16 cellular contexts compared by ENCODE assay signal in genomic region chr15:77415450-77416448, GRCh38. TPM values are rescaled to one million over a fixed set of nuclear protein-coding genes. Genes with fewer than 3 reads are reported as not detected.
A peak's percentile ranks its signal among the peaks of the same experiment; 100 is the strongest.
DNase-seq lines count a peak whose midpoint lies in the region; ATAC-seq, FAIRE-seq and TF ChIP-seq lines count a peak whose summit lies in the region.
"Had no signal": no experiment of that assay in that cellular context is flagged by ENCODE, and none has a peak within 500 bp of the region (broad histone marks: within the 10 kb centered on the region; RNA-seq: fewer than 3 reads in every experiment).

No MANE protein-coding gene starts in this region.

- H3K36me3 ChIP-seq in left ventricle myocardium inferior (no peaks in the 10 kb centered on the region), heart left ventricle (no peaks in the 10 kb centered on the region), GM12878 (ENCODE audit: control insufficient read depth in 2 of 2, insufficient read depth in 2 of 2, low read length in 1 of 2) (no peaks in the 10 kb centered on the region), left lung (no peaks in the 10 kb centered on the region), OCI-LY7 (ENCODE audit: insufficient read depth, low read length) (no peaks in the 10 kb centered on the region)
- H3K36me3 ChIP-seq: breast epithelium had no signal

- POLR2A ChIA-PET in GM12878 (lab: Charles Lee) (interaction anchor here (0.6 to 1.2 kb wide), 3 partner anchors 10 to 228 kb away, joined by 3 to 5 read pairs (median 3); no protein-coding TSS in a partner anchor), OCI-LY7 (lab: Charles Lee) (no interaction called here)

- H3K9me2 ChIP-seq in OCI-LY7 (ENCODE audit: insufficient read depth, low read length) = no peaks in the 10 kb centered on the region

- BruUV-seq in GM12878 (replicated peaks; lab: Mats Ljungman, UMichigan) (TSS peak; percentile 13), OCI-LY7 (replicated peaks; lab: Mats Ljungman, UMichigan) (no TSS peak)

- peaks cover 18% of the 10 kb centered on the region for H3K79me2 ChIP-seq in GM12878 (ENCODE audit: control insufficient read depth, insufficient read depth, low read length)
- H3K79me2 ChIP-seq in OCI-LY7 (ENCODE audit: insufficient read depth, low read depth, low read length) = peaks cover 11% of the 10 kb centered on the region; the same call in 1 of the 2 replicates

- in situ Hi-C loops in GM12878 (cut with MboI) = no loop called here

- H2AFZ ChIP-seq in GM12878 (ENCODE audit: control insufficient read depth, low read depth, low read length) (no peak overlapping the region), OCI-LY7 (ENCODE audit: low read length) (no peak overlapping the region)

- TF ChIP-seq EP300 in GM12878 (IDR thresholded peaks at IDR 0.05; ENCODE audit: borderline replicate concordance in 1 of 2, control insufficient read depth in 1 of 2, low read depth in 2 of 2, low read length in 2 of 2) = no peak

- TF ChIP-seq POLR2A in heart left ventricle (IDR thresholded peaks at IDR 0.05) = no peak
- TF ChIP-seq POLR2A in GM12878 (IDR thresholded peaks at IDR 0.05; ENCODE audit: low read depth, low read length) = no peak

- RAD21 ChIA-PET in GM12878 (lab: Charles Lee; ENCODE audit: unreplicated experiment) = interaction anchor here (0.9 to 4.2 kb wide), 8 partner anchors 10 to 235 kb away, joined by 3 to 49 read pairs (median 4); no protein-coding TSS in a partner anchor

- H4K20me1 ChIP-seq in GM12878 (ENCODE audit: control insufficient read depth, insufficient read depth) (no peaks in the 10 kb centered on the region), OCI-LY7 (ENCODE audit: insufficient read depth, low read length) (peaks cover 24% of the 10 kb centered on the region)

- peaks cover 85% of the 10 kb centered on the region for H3K4me1 ChIP-seq in left ventricle myocardium inferior
- H3K4me1 ChIP-seq in heart left ventricle = peaks cover 7 to 70% (median 53%) of the 10 kb centered on the region in 12 donors
- H3K4me1 ChIP-seq in GM12878 (ENCODE audit: control insufficient read depth, insufficient read depth, low read length) = no peaks in the 10 kb centered on the region; the same call in 1 of the 2 replicates
- peaks cover 20 to 60% of the 10 kb centered on the region in 2 donors for H3K4me1 ChIP-seq in left lung
- peaks cover 10% of the 10 kb centered on the region for H3K4me1 ChIP-seq in OCI-LY7 (ENCODE audit: insufficient read depth, low read length, poor library complexity, severe bottlenecking)

- H3K4me2 ChIP-seq in GM12878 (ENCODE audit: control insufficient read depth, insufficient read depth) (no peak overlapping the region), OCI-LY7 (ENCODE audit: low read length) (no peak overlapping the region)

- no peak for FAIRE-seq in GM12878 (lab: Jason Lieb, UNC)
- FAIRE-seq: small intestine, TTC549 had no signal

- ATAC-seq in heart left ventricle = no peak
- no peak for ATAC-seq in GM12878
- ATAC-seq in left lung = no peak
- ATAC-seq in GM21423 (IDR thresholded peaks at IDR 0.05; ENCODE audit: unreplicated experiment) = no peak
- no peak for ATAC-seq in HG03378 (IDR thresholded peaks at IDR 0.05; ENCODE audit: unreplicated experiment)
- ATAC-seq: activated CD8-positive, alpha-beta T cell treated with anti-CD3 and anti-CD28 coated beads, Interleukin-2, amount 10 ng/mL, durations not matched to agents 7 days and 5 days had no signal

- 64 to 74% (median 68%) methylated on average over 6 of the region's 6 CpGs for WGBS in heart left ventricle, 4 donors
- WGBS in GM12878 (ENCODE audit: insufficient coverage, insufficient replicate concordance, low lambda C conversion rate, missing lambda C conversion rate) = 61% methylated on average over 6 of the region's 6 CpGs

- TF ChIP-seq CTCF in left ventricle myocardium inferior (IDR thresholded peaks at IDR 0.05; ENCODE audit: borderline replicate concordance) (no peak), heart left ventricle (IDR thresholded peaks at IDR 0.05) (no peak), GM12878 (IDR thresholded peaks at IDR 0.05 in 2 of 3, conservative IDR thresholded peaks at IDR 0.05 in 1 of 3; ENCODE audit: control insufficient read depth in 2 of 3, extremely low read depth in 1 of 3, insufficient read depth in 1 of 3, low read depth in 3 of 3, low read length in 3 of 3) (no peak), left lung (IDR thresholded peaks at IDR 0.05) (no peak), OCI-LY7 (conservative IDR thresholded peaks at IDR 0.05; ENCODE audit: low read length) (no peak)

- no peak overlapping the region for H3K9ac ChIP-seq in GM12878 (ENCODE audit: control insufficient read depth, insufficient read depth, low read length)

- TF ChIP-seq RAD21 in GM12878 (IDR thresholded peaks at IDR 0.05; ENCODE audit: insufficient read depth, low read depth, low read length) = no peak

- intact Hi-C loops in left ventricle myocardium inferior (cut with micrococcal nuclease) = no loop called here
- intact Hi-C loops in heart left ventricle (cut with DNase I) = loop anchor here in 9 of 10 donors (5.0 to 10.0 kb wide), 10 partner anchors 51 to 303 kb away; no protein-coding TSS in a partner anchor
- intact Hi-C loops in GM12878 (cut with micrococcal nuclease; ENCODE audit: unreplicated experiment) = no loop called here
- intact Hi-C loops in left lung (cut with DNase I) = no loop called here
- intact Hi-C loops in OCI-LY7 (cut with micrococcal nuclease; ENCODE audit: unreplicated experiment) = no loop called here

- H3K9me3 ChIP-seq in left ventricle myocardium inferior (replicated peaks) (no peaks in the 10 kb centered on the region), heart left ventricle (no peaks in the 10 kb centered on the region), GM12878 (replicated peaks; ENCODE audit: control insufficient read depth, insufficient read depth, low read length) (no peaks in the 10 kb centered on the region), left lung (no peaks in the 10 kb centered on the region), OCI-LY7 (ENCODE audit: low read length) (no peaks in the 10 kb centered on the region)
- H3K9me3 ChIP-seq: breast epithelium, SJSA1 had no signal

- no peak for DNase-seq in left ventricle myocardium inferior
- DNase-seq in heart left ventricle = no peak
- no peak for DNase-seq in GM12878 (ENCODE audit: low read depth, low spot score)
- no peak for DNase-seq in left lung
- no peak for DNase-seq in OCI-LY7 (ENCODE audit: low spot score)
- no peak for DNase-seq in effector CD8-positive, alpha-beta T cell (lab: John Stamatoyannopoulos, UW)
- DNase-seq: activated CD8-positive, alpha-beta T cell treated with anti-CD3 and anti-CD28 coated beads, Interleukin-2, amount 10 ng/mL, durations not matched to agents 7 days and 5 days; KBM-7; NCI-H2081 treated with DMSO at 0.1 percent for 48 hours; nucleus accumbens; small intestine had no signal

- SMC1A ChIA-PET in GM12878 (lab: Charles Lee; ENCODE audit: uncharacterized antibody, unreplicated experiment) = interaction anchor here (0.9 to 7.6 kb wide), 8 partner anchors 9 to 230 kb away, joined by 3 to 107 read pairs (median 3); no protein-coding TSS in a partner anchor

- no peaks in the 10 kb centered on the region for H3K27me3 ChIP-seq in left ventricle myocardium inferior (ENCODE audit: low read depth)
- H3K27me3 ChIP-seq in heart left ventricle = no peaks in the 10 kb centered on the region
- no peaks in the 10 kb centered on the region for H3K27me3 ChIP-seq in GM12878 (replicated peaks in 1 of 2; ENCODE audit: control insufficient read depth in 2 of 2, insufficient read depth in 2 of 2, low read length in 1 of 2)
- H3K27me3 ChIP-seq in left lung = no peaks in the 10 kb centered on the region
- H3K27me3 ChIP-seq: breast epithelium, SJSA1 had no signal

- no peak overlapping the region for H3K4me3 ChIP-seq in left ventricle myocardium inferior
- H3K4me3 ChIP-seq in heart left ventricle = no peak overlapping the region
- no peak overlapping the region for H3K4me3 ChIP-seq in GM12878
- no peak overlapping the region for H3K4me3 ChIP-seq in left lung
- no peak overlapping the region for H3K4me3 ChIP-seq in OCI-LY7 (ENCODE audit: low read depth, low read length, poor library complexity, severe bottlenecking)
- H3K4me3 ChIP-seq: breast epithelium, SJSA1 had no signal

- CTCF ChIA-PET in GM12878 (lab: Yijun Ruan, JAX) (interaction anchor here (0.6 to 4.2 kb wide), 8 partner anchors 12 to 351 kb away, joined by 3 to 33 read pairs (median 4); no protein-coding TSS in a partner anchor), OCI-LY7 (lab: Charles Lee; ENCODE audit: unreplicated experiment) (no interaction called here)

- H3K27ac ChIP-seq in left ventricle myocardium inferior (replicated peaks) (peak overlapping the region; percentile 13), heart left ventricle (peak overlapping the region in 2 of 12 donors; percentile 12 to 44), GM12878 (ENCODE audit: control insufficient read depth, insufficient read depth) (no peak overlapping the region), left lung (peak overlapping the region; percentile 1 to 57), OCI-LY7 (ENCODE audit: low read depth, low read length, poor library complexity, severe bottlenecking) (no peak overlapping the region)
- H3K27ac ChIP-seq: breast epithelium, SJSA1 had no signal

RNA-seq across cellular contexts. Expression of gene PEAK1, which starts 4.2 kb away (rescaled TPM):
- total RNA-seq in left ventricle myocardium inferior (75.2 TPM), heart left ventricle (100 to 1,000 TPM in 5 of 9 donors, 10 to 100 TPM in 4; 52.8 to 139 (median 104) TPM), GM12878 (2014; rRNA removed) (13.6 TPM in 2 replicates), GM12878 (2014; rRNA removed; fragmentation: Illumina TruSeq; extraction: Trizol) (15.7 and 17.3 TPM in 2 replicates), GM12878 (2021) (23.1 and 24.2 TPM in 2 replicates), left lung (10 to 100 TPM; 84.2 to 86.9 TPM), OCI-LY7 (2022) (10.8 and 12.6 TPM in 2 replicates)
- polyA plus RNA-seq in heart left ventricle (10 to 100 TPM; 12.8 to 29.1 TPM), GM12878 (2011; rRNA removed) (18.0 and 18.1 TPM in 2 replicates), GM12878 (2014; fragmentation: Illumina TruSeq; extraction: Trizol) (15.0 and 15.1 TPM in 2 replicates), GM12878 (2014; fragmentation: Nextera tagmentation; extraction: Ambion mirVana) (1 to 10 TPM in 1 of 2 experiments, under 1 TPM in 1; 0.62 to 1.1 TPM), GM12878 (2014; rRNA removed) (8.8 and 11.9 TPM in 2 replicates), GM12878 (2016; fragmentation: Nextera tagmentation; extraction: Ambion mirVana) (1 to 10 TPM; 3.2 to 3.9 TPM)
- 139 and 140 TPM in 2 replicates for total RNA-seq in GM12878 (2013; cell fraction: nucleolus; rRNA removed)
- 4.0 TPM for polyA plus RNA-seq in GM12878 (2011; ENCODE audit: low read depth)
- polyA plus RNA-seq in GM12878 (2011; cell fraction: cytosol; rRNA removed) = 12.7 and 15.1 TPM in 2 replicates
- 24.4 and 24.7 TPM in 2 replicates for polyA plus RNA-seq in GM12878 (2011; cell fraction: nucleus; rRNA removed)
- polyA plus RNA-seq in GM12878 (2012) = 5.5 and 5.9 TPM in 2 replicates
- polyA minus RNA-seq in GM12878 (2011; rRNA and poly(A)+ RNA removed) = 41.3 and 42.9 TPM in 2 replicates
- 16.3 and 20.1 TPM in 2 replicates for polyA minus RNA-seq in GM12878 (2011; cell fraction: cytosol; rRNA and poly(A)+ RNA removed)
- polyA minus RNA-seq in GM12878 (2011; cell fraction: nucleus; rRNA and poly(A)+ RNA removed) = 25.4 and 47.7 TPM in 2 replicates
- total RNA-seq in OCI-LY7 (2014; rRNA removed; shearing (Covaris generic)) = 6.0 and 8.9 TPM in 2 replicates

RNA-seq across cellular contexts. Expression of gene HMG20A, which starts 4.9 kb away (rescaled TPM):
- total RNA-seq in left ventricle myocardium inferior (30.5 TPM), heart left ventricle (10 to 100 TPM; 22.6 to 54.1 (median 39.9) TPM), GM12878 (2014; rRNA removed) (34.8 and 41.7 TPM in 2 replicates), GM12878 (2014; rRNA removed; fragmentation: Illumina TruSeq; extraction: Trizol) (48.1 and 48.8 TPM in 2 replicates), GM12878 (2021) (51.9 and 54.7 TPM in 2 replicates), left lung (10 to 100 TPM; 34.9 to 40.3 TPM), OCI-LY7 (2022) (49.9 and 55.6 TPM in 2 replicates)
- polyA plus RNA-seq in heart left ventricle (10 to 100 TPM; 14.8 to 16.1 TPM), GM12878 (2011; rRNA removed) (98.7 and 132 TPM in 2 replicates), GM12878 (2014; fragmentation: Illumina TruSeq; extraction: Trizol) (75.4 and 84.3 TPM in 2 replicates), GM12878 (2014; fragmentation: Nextera tagmentation; extraction: Ambion mirVana) (10 to 100 TPM; 30.0 to 30.7 TPM), GM12878 (2014; rRNA removed) (50.0 and 50.5 TPM in 2 replicates), GM12878 (2016; fragmentation: Nextera tagmentation; extraction: Ambion mirVana) (10 to 100 TPM; 38.4 to 44.7 TPM)
- total RNA-seq in GM12878 (2013; cell fraction: nucleolus; rRNA removed) = 124 and 130 TPM in 2 replicates
- polyA plus RNA-seq in GM12878 (2011; ENCODE audit: low read depth) = 22.3 TPM
- 62.2 and 66.8 TPM in 2 replicates for polyA plus RNA-seq in GM12878 (2011; cell fraction: cytosol; rRNA removed)
- 62.9 and 65.7 TPM in 2 replicates for polyA plus RNA-seq in GM12878 (2011; cell fraction: nucleus; rRNA removed)
- polyA plus RNA-seq in GM12878 (2012) = 26.8 and 38.3 TPM in 2 replicates
- 85.3 and 107 TPM in 2 replicates for polyA minus RNA-seq in GM12878 (2011; rRNA and poly(A)+ RNA removed)
- polyA minus RNA-seq in GM12878 (2011; cell fraction: cytosol; rRNA and poly(A)+ RNA removed) = 31.0 and 33.1 TPM in 2 replicates
- polyA minus RNA-seq in GM12878 (2011; cell fraction: nucleus; rRNA and poly(A)+ RNA removed) = 44.4 and 67.5 TPM in 2 replicates
- total RNA-seq in OCI-LY7 (2014; rRNA removed; shearing (Covaris generic)) = 29.1 and 34.1 TPM in 2 replicates

Comparison
In these comparisons a context has a peak if more than half of its experiments do, and no peak if none do; other contexts are left out.
1. intact Hi-C loops: an anchor here in heart left ventricle (5.0 to 10.0 kb wide); none called in left ventricle myocardium inferior, GM12878, left lung and OCI-LY7.
2. H3K27ac ChIP-seq: peak in left ventricle myocardium inferior (single experiment) and left lung (2 of 2); none in GM12878 (single experiment) and OCI-LY7 (single experiment).